Comparison of ENCODE assay signal across 1 cellular context in the genomic region with DNA sequence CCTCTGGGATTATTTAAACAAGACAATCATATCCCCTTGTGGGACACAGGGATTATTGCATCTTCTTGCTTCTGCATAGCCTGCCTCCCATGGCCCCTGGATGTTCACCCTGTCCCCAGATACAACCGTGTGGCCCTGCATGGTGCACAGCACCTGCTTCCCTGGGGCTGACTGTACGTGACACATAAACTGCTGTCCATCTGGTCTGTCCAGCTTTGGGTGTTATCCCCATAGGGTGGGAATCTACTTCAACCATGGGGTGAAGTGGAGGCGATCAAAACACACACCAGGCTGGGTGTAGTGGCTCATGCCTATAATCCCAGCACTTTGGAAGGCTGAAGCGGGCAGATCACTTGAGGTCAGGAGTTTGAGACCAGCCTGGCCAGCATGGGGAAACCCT.
TF ChIP-seq lines count a peak whose summit lies in the region.

No MANE protein-coding gene starts in this region.

TF ChIP-seq in GM23338, 12 proteins besides CTCF, POLR2A, EP300 and RAD21:
- TF ChIP-seq, protein P1, sequence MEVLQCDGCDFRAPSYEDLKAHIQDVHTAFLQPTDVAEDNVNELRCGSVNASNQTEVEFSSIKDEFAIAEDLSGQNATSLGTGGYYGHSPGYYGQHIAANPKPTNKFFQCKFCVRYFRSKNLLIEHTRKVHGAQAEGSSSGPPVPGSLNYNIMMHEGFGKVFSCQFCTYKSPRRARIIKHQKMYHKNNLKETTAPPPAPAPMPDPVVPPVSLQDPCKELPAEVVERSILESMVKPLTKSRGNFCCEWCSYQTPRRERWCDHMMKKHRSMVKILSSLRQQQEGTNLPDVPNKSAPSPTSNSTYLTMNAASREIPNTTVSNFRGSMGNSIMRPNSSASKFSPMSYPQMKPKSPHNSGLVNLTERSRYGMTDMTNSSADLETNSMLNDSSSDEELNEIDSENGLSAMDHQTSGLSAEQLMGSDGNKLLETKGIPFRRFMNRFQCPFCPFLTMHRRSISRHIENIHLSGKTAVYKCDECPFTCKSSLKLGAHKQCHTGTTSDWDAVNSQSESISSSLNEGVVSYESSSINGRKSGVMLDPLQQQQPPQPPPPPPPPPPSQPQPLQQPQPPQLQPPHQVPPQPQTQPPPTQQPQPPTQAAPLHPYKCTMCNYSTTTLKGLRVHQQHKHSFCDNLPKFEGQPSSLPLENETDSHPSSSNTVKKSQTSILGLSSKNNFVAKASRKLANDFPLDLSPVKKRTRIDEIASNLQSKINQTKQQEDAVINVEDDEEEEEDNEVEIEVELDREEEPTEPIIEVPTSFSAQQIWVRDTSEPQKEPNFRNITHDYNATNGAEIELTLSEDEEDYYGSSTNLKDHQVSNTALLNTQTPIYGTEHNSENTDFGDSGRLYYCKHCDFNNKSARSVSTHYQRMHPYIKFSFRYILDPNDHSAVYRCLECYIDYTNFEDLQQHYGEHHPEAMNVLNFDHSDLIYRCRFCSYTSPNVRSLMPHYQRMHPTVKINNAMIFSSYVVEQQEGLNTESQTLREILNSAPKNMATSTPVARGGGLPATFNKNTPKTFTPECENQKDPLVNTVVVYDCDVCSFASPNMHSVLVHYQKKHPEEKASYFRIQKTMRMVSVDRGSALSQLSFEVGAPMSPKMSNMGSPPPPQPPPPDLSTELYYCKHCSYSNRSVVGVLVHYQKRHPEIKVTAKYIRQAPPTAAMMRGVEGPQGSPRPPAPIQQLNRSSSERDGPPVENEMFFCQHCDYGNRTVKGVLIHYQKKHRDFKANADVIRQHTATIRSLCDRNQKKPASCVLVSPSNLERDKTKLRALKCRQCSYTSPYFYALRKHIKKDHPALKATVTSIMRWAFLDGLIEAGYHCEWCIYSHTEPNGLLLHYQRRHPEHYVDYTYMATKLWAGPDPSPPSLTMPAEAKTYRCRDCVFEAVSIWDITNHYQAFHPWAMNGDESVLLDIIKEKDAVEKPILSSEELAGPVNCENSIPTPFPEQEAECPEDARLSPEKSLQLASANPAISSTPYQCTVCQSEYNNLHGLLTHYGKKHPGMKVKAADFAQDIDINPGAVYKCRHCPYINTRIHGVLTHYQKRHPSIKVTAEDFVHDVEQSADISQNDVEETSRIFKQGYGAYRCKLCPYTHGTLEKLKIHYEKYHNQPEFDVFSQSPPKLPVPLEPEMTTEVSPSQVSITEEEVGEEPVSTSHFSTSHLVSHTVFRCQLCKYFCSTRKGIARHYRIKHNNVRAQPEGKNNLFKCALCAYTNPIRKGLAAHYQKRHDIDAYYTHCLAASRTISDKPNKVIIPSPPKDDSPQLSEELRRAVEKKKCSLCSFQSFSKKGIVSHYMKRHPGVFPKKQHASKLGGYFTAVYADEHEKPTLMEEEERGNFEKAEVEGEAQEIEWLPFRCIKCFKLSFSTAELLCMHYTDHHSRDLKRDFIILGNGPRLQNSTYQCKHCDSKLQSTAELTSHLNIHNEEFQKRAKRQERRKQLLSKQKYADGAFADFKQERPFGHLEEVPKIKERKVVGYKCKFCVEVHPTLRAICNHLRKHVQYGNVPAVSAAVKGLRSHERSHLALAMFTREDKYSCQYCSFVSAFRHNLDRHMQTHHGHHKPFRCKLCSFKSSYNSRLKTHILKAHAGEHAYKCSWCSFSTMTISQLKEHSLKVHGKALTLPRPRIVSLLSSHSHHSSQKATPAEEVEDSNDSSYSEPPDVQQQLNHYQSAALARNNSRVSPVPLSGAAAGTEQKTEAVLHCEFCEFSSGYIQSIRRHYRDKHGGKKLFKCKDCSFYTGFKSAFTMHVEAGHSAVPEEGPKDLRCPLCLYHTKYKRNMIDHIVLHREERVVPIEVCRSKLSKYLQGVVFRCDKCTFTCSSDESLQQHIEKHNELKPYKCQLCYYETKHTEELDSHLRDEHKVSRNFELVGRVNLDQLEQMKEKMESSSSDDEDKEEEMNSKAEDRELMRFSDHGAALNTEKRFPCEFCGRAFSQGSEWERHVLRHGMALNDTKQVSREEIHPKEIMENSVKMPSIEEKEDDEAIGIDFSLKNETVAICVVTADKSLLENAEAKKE (CRISPR knock-in tag; IDR thresholded peaks at IDR 0.05) = no peak
- TF ChIP-seq, protein P2, sequence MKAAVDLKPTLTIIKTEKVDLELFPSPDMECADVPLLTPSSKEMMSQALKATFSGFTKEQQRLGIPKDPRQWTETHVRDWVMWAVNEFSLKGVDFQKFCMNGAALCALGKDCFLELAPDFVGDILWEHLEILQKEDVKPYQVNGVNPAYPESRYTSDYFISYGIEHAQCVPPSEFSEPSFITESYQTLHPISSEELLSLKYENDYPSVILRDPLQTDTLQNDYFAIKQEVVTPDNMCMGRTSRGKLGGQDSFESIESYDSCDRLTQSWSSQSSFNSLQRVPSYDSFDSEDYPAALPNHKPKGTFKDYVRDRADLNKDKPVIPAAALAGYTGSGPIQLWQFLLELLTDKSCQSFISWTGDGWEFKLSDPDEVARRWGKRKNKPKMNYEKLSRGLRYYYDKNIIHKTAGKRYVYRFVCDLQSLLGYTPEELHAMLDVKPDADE (IDR thresholded peaks at IDR 0.05) = no peak
- TF ChIP-seq CREB1 (CRISPR knock-in tag; IDR thresholded peaks at IDR 0.05; ENCODE audit: low read depth) (no peak), NANOG (IDR thresholded peaks at IDR 0.05; ENCODE audit: borderline replicate concordance) (no peak), EZH2phosphoT487 (IDR thresholded peaks at IDR 0.05; ENCODE audit: unreplicated experiment) (no peak), EZH2 (IDR thresholded peaks at IDR 0.05; ENCODE audit: low read depth, unreplicated experiment) (no peak), POLR2AphosphoS5 (IDR thresholded peaks at IDR 0.05; ENCODE audit: low read depth) (no peak), JUNB (IDR thresholded peaks at IDR 0.05; ENCODE audit: unreplicated experiment) (no peak), STAT1 (IDR thresholded peaks at IDR 0.05; ENCODE audit: unreplicated experiment) (no peak), ZNF114 (CRISPR knock-in tag; IDR thresholded peaks at IDR 0.05) (no peak), ZNF331 (CRISPR knock-in tag; IDR thresholded peaks at IDR 0.05; ENCODE audit: low read depth) (no peak)
- TF ChIP-seq, protein P3, sequence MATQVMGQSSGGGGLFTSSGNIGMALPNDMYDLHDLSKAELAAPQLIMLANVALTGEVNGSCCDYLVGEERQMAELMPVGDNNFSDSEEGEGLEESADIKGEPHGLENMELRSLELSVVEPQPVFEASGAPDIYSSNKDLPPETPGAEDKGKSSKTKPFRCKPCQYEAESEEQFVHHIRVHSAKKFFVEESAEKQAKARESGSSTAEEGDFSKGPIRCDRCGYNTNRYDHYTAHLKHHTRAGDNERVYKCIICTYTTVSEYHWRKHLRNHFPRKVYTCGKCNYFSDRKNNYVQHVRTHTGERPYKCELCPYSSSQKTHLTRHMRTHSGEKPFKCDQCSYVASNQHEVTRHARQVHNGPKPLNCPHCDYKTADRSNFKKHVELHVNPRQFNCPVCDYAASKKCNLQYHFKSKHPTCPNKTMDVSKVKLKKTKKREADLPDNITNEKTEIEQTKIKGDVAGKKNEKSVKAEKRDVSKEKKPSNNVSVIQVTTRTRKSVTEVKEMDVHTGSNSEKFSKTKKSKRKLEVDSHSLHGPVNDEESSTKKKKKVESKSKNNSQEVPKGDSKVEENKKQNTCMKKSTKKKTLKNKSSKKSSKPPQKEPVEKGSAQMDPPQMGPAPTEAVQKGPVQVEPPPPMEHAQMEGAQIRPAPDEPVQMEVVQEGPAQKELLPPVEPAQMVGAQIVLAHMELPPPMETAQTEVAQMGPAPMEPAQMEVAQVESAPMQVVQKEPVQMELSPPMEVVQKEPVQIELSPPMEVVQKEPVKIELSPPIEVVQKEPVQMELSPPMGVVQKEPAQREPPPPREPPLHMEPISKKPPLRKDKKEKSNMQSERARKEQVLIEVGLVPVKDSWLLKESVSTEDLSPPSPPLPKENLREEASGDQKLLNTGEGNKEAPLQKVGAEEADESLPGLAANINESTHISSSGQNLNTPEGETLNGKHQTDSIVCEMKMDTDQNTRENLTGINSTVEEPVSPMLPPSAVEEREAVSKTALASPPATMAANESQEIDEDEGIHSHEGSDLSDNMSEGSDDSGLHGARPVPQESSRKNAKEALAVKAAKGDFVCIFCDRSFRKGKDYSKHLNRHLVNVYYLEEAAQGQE (IDR thresholded peaks at IDR 0.05; ENCODE audit: unreplicated experiment) = no peak
